Comparison of ENCODE assay signal across 9 cellular contexts in genomic region chr6:106114492-106114891, GRCh38. TPM values are rescaled to one million over a fixed set of nuclear protein-coding genes. Genes with fewer than 3 reads are reported as not detected.
DNase-seq lines count a peak whose midpoint lies in the region; ATAC-seq, FAIRE-seq and TF ChIP-seq lines count a peak whose summit lies in the region.
"Had no signal": no experiment of that assay in that cellular context is flagged by ENCODE, and none has a peak within 500 bp of the region (broad histone marks: within the 10 kb centered on the region; RNA-seq: fewer than 3 reads in every experiment).

No MANE protein-coding gene starts in this region.

- H3K27me3 Mint-ChIP-seq in naive thymus-derived CD4-positive, alpha-beta T cell, result peaks cover 0 to 5% (median 0%) of the 10 kb centered on the region in 5 donors

- CTCF ChIA-PET in naive thymus-derived CD4-positive, alpha-beta T cell (lab: Charles Lee), result no interaction called here

- peak; percentile 69 for ATAC-seq in HG02571 (IDR thresholded peaks at IDR 0.05; ENCODE audit: unreplicated experiment)
- ATAC-seq in naive thymus-derived CD4-positive, alpha-beta T cell, result no peak

- no peak overlapping the region for H3K4me3 ChIP-seq in Peyer's patch
- peak overlapping the region; percentile 28 for H3K4me3 ChIP-seq in naive thymus-derived CD4-positive, alpha-beta T cell (ENCODE audit: low read length)
- no peak overlapping the region for H3K4me3 ChIP-seq in lower leg skin (ENCODE audit: low read depth, poor library complexity, severe bottlenecking)
- H3K4me3 ChIP-seq: SK-N-MC had no signal

- WGBS in lower leg skin, 2 donors, result 91 to 93% methylated on average over 9 of the region's 9 CpGs

- no peaks in the 10 kb centered on the region for H3K27me3 ChIP-seq in Peyer's patch
- no peaks in the 10 kb centered on the region for H3K27me3 ChIP-seq in naive thymus-derived CD4-positive, alpha-beta T cell (ENCODE audit: control insufficient read depth in 2 of 2, insufficient read depth in 2 of 2, low read length in 2 of 2)

- peak overlapping the region in 2 of 4 donors; percentile 26 to 36 for H3K27ac ChIP-seq in Peyer's patch
- H3K27ac ChIP-seq in naive thymus-derived CD4-positive, alpha-beta T cell (ENCODE audit: low read depth, low read length), result no peak overlapping the region
- H3K27ac ChIP-seq: SK-N-MC had no signal

- peak overlapping the region in 3 of 10 donors; percentile 11 to 52 (median 15) for H3K4me3 Mint-ChIP-seq in naive thymus-derived CD4-positive, alpha-beta T cell

- peak; percentile 18 for TF ChIP-seq POLR2A in GM18526 (IDR thresholded peaks at IDR 0.05; ENCODE audit: extremely low read depth, insufficient read length)
- TF ChIP-seq POLR2A in Peyer's patch (IDR thresholded peaks at IDR 0.05), result no peak
- no peak for TF ChIP-seq POLR2A in lower leg skin (IDR thresholded peaks at IDR 0.05)

- H3K36me3 Mint-ChIP-seq in naive thymus-derived CD4-positive, alpha-beta T cell, result peaks cover 0 to 12% (median 0%) of the 10 kb centered on the region in 5 donors

- TF ChIP-seq CTCF in Peyer's patch (IDR thresholded peaks at IDR 0.05), result no peak
- TF ChIP-seq CTCF in lower leg skin (IDR thresholded peaks at IDR 0.05), result no peak

- H3K27ac Mint-ChIP-seq in naive thymus-derived CD4-positive, alpha-beta T cell, result peak overlapping the region in 2 of 9 donors; percentile 47 to 59

- peaks cover 0 to 14% (median 1%) of the 10 kb centered on the region in 4 donors for H3K4me1 ChIP-seq in Peyer's patch
- H3K4me1 ChIP-seq in naive thymus-derived CD4-positive, alpha-beta T cell (ENCODE audit: control insufficient read depth in 2 of 2, insufficient read depth in 2 of 2, low read length in 2 of 2), result peaks cover 39 to 78% of the 10 kb centered on the region in 2 donors

- POLR2A ChIA-PET in naive thymus-derived CD4-positive, alpha-beta T cell (lab: Charles Lee), result interaction anchor here (1.0 kb wide), 1 partner anchor 10 kb away, joined by 3 read pairs; no protein-coding TSS in a partner anchor

- FAIRE-seq in frontal cortex (lab: Jason Lieb, UNC), result no peak

- H3K36me3 ChIP-seq in Peyer's patch, result no peaks in the 10 kb centered on the region
- H3K36me3 ChIP-seq in naive thymus-derived CD4-positive, alpha-beta T cell (ENCODE audit: control insufficient read depth in 2 of 3, insufficient read depth in 3 of 3, low read length in 3 of 3), result no peaks in the 10 kb centered on the region

- in situ Hi-C loops in G401 (cut with HindIII; ENCODE audit: low sequenced_read_pairs), result no loop called here

- peaks cover 39 to 83% (median 60%) of the 10 kb centered on the region in 7 donors for H3K4me1 Mint-ChIP-seq in naive thymus-derived CD4-positive, alpha-beta T cell

- DNase-seq in Peyer's patch (peak in 2 of 3 donors; percentile 52 to 75), lower leg skin (ENCODE audit: low spot score in 2 of 2) (no peak), G401 (ENCODE audit: low spot score) (no peak), HCEC 1CT (no peak), frontal cortex (ENCODE audit: low spot score in 2 of 2) (no peak)
- peak in 1 of 9 donors; percentile 64 for DNase-seq in naive thymus-derived CD4-positive, alpha-beta T cell

- no peaks in the 10 kb centered on the region for H3K9me3 ChIP-seq in Peyer's patch
- H3K9me3 ChIP-seq in naive thymus-derived CD4-positive, alpha-beta T cell (ENCODE audit: control insufficient read depth in 2 of 3, low read length in 3 of 3), result no peaks in the 10 kb centered on the region

- peaks cover 0 to 3% (median 0%) of the 10 kb centered on the region in 11 donors for H3K9me3 Mint-ChIP-seq in naive thymus-derived CD4-positive, alpha-beta T cell

- intact Hi-C loops in naive thymus-derived CD4-positive, alpha-beta T cell (cut with micrococcal nuclease), result no loop called here
- intact Hi-C loops in lower leg skin (cut with DNase I; ENCODE audit: low total_unique reads), result no loop called here

RNA-seq across cellular contexts. Expression of gene PRDM1, which starts 28.4 kb away (rescaled TPM):
- total RNA-seq in Peyer's patch (10 to 100 TPM in 3 of 4 donors, 1 to 10 TPM in 1; 6.4 to 57.8 (median 14.9) TPM), lower leg skin (10 to 100 TPM; 31.3 to 51.9 (median 40.9) TPM), frontal cortex (1.6 TPM)
- 10 to 100 TPM in 3 of 5 experiments, 1 to 10 TPM in 2; 2.0 to 64.1 (median 22.6) TPM for total RNA-seq in naive thymus-derived CD4-positive, alpha-beta T cell
- 1 to 10 TPM; 2.9 to 5.6 TPM for polyA plus RNA-seq in naive thymus-derived CD4-positive, alpha-beta T cell
- not detected in 2 replicates for total RNA-seq in G401 (2014; rRNA removed; shearing (Covaris generic))

Comparison
In these comparisons a context has a peak if more than half of its experiments do, and no peak if none do; other contexts are left out.
1. DNase-seq: peak in Peyer's patch (2 of 3); none in lower leg skin (0 of 2), G401 (single experiment), HCEC 1CT (single experiment) and frontal cortex (0 of 2).